12 cellular contexts compared by ENCODE assay signal in genomic region chr6:3517350-3517749, GRCh38.
DNase-seq lines count a peak whose midpoint lies in the region; ATAC-seq and TF ChIP-seq lines count a peak whose summit lies in the region.
"Had no signal": no experiment of that assay in that cellular context is flagged by ENCODE, and none has a peak within 500 bp of the region (broad histone marks: within the 10 kb centered on the region; RNA-seq: fewer than 3 reads in every experiment).

No MANE protein-coding gene starts in this region.

- H2BK5ac ChIP-seq in IMR-90 (ENCODE audit: low read depth, low read length, poor library complexity, severe bottlenecking) (peak overlapping the region; percentile 74), mesenchymal stem cell (ENCODE audit: low read depth, low read length, poor library complexity, severe bottlenecking) (no peak overlapping the region)

- WGBS in IMR-90 (ENCODE audit: extremely low coverage in 2 of 2, insufficient read length in 1 of 2), 2 experiments, result 60% methylated on average over 2 of the region's 6 CpGs; no CpG with 5 or more reads in 1 of the 2 experiments
- 68% methylated on average over 6 of the region's 6 CpGs for WGBS in mesenchymal stem cell
- 84 to 86% methylated on average over 6 of the region's 6 CpGs for WGBS in sigmoid colon, 2 donors

- H2AFZ ChIP-seq in IMR-90 (replicated peaks; ENCODE audit: low read length, poor library complexity) (peak overlapping the region; percentile 54), mesenchymal stem cell (ENCODE audit: low read depth, low read length) (no peak overlapping the region)

- peak overlapping the region; percentile 91 for H2AK5ac ChIP-seq in IMR-90 (ENCODE audit: low read depth, low read length)
- no peak overlapping the region for H2AK5ac ChIP-seq in mesenchymal stem cell (ENCODE audit: low read length, severe bottlenecking)

- CTCF ChIA-PET in IMR-90 (lab: Yijun Ruan, JAX), result no interaction called here
- CTCF ChIA-PET in MCF 10A (lab: Yijun Ruan, JAX), result interaction anchor here (0.6 to 2.2 kb wide), 7 partner anchors 9 to 115 kb away, joined by 3 to 10 read pairs (median 3); no protein-coding TSS in a partner anchor
- CTCF ChIA-PET in HEK293T (lab: Yijun Ruan, JAX), result no interaction called here

- H2AK9ac ChIP-seq in IMR-90 (replicated peaks; ENCODE audit: low read depth, low read length, poor library complexity), result peak overlapping the region; percentile 31

- H3K27me3 Mint-ChIP-seq in MCF 10A (ENCODE audit: insufficient read depth, unreplicated experiment), result no peaks in the 10 kb centered on the region
- H3K27me3 Mint-ChIP-seq: CD4-positive, CD25-positive, alpha-beta regulatory T cell had no signal

- H2BK20ac ChIP-seq in IMR-90 (ENCODE audit: low read depth, low read length), result peak overlapping the region; percentile 94

- H3K18ac ChIP-seq in IMR-90 (ENCODE audit: low read depth, low read length) (peak overlapping the region; percentile 66), mesenchymal stem cell (ENCODE audit: low read depth in 1 of 2, low read length in 2 of 2) (no peak overlapping the region)

- H3K27me3 ChIP-seq in IMR-90 (ENCODE audit: control insufficient read depth, insufficient read depth, low read length), result peaks cover 1% of the 10 kb centered on the region
- peaks cover 0 to 7% of the 10 kb centered on the region in 2 experiments for H3K27me3 ChIP-seq in mesenchymal stem cell (ENCODE audit: control insufficient read depth in 1 of 2, insufficient read depth in 1 of 2, low read length in 2 of 2)
- H3K27me3 ChIP-seq in sigmoid colon, result no peaks in the 10 kb centered on the region

- H3K27ac Mint-ChIP-seq in MCF 10A (ENCODE audit: low read depth, unreplicated experiment), result peak overlapping the region; percentile 44
- H3K27ac Mint-ChIP-seq: CD4-positive, CD25-positive, alpha-beta regulatory T cell had no signal

- H3K9me3 ChIP-seq in IMR-90 (ENCODE audit: control insufficient read depth, insufficient read depth, low read length) (peaks cover 3% of the 10 kb centered on the region; the same call in 1 of the 2 replicates), mesenchymal stem cell (ENCODE audit: control insufficient read depth, low read length) (no peaks in the 10 kb centered on the region), sigmoid colon (no peaks in the 10 kb centered on the region)

- H3K4me1 Mint-ChIP-seq in MCF 10A (ENCODE audit: insufficient read depth, unreplicated experiment), result peaks cover 40% of the 10 kb centered on the region
- H3K4me1 Mint-ChIP-seq: CD4-positive, CD25-positive, alpha-beta regulatory T cell had no signal

- H3K79me1 ChIP-seq in IMR-90 (ENCODE audit: low read depth in 1 of 2, low read length in 2 of 2), result no peaks in the 10 kb centered on the region
- H3K79me1 ChIP-seq in mesenchymal stem cell (replicated peaks; ENCODE audit: low read length, poor library complexity, severe bottlenecking), result no peaks in the 10 kb centered on the region

- no peak; the same call in 1 of the 2 replicates for TF ChIP-seq RAD21 in IMR-90 (IDR thresholded peaks at IDR 0.05; ENCODE audit: low read length)

- no peak overlapping the region for H2BK12ac ChIP-seq in mesenchymal stem cell (ENCODE audit: low read length in 2 of 2)

- H3K9me3 Mint-ChIP-seq in MCF 10A (ENCODE audit: unreplicated experiment), result no peaks in the 10 kb centered on the region

- TF ChIP-seq CTCF in AG09319 (IDR thresholded peaks at IDR 0.05; ENCODE audit: low read depth, low read length) (no peak), IMR-90 (conservative IDR thresholded peaks at IDR 0.05; ENCODE audit: low read depth, low read length) (no peak), MCF 10A (IDR thresholded peaks at IDR 0.05; ENCODE audit: unreplicated experiment) (no peak), sigmoid colon (IDR thresholded peaks at IDR 0.05) (no peak)

- H3K9ac ChIP-seq in IMR-90 (ENCODE audit: low read depth, low read length) (no peak overlapping the region), mesenchymal stem cell (ENCODE audit: low read length) (peak overlapping the region; percentile 55)

- H3K36me3 Mint-ChIP-seq in MCF 10A (ENCODE audit: insufficient read depth, unreplicated experiment), result no peaks in the 10 kb centered on the region
- H3K36me3 Mint-ChIP-seq: CD4-positive, CD25-positive, alpha-beta regulatory T cell had no signal

- H2BK15ac ChIP-seq in IMR-90 (ENCODE audit: low read depth, low read length) (peak overlapping the region; percentile 67), mesenchymal stem cell (ENCODE audit: low read depth, poor library complexity, severe bottlenecking) (no peak overlapping the region)

- ATAC-seq in IMR-90 (ENCODE audit: low read depth) (peak; percentile 59), GM18502 (IDR thresholded peaks at IDR 0.05; ENCODE audit: poor library complexity, unreplicated experiment) (no peak)

- peak overlapping the region; percentile 43 for H3K4me3 Mint-ChIP-seq in MCF 10A (ENCODE audit: unreplicated experiment)
- H3K4me3 Mint-ChIP-seq: CD4-positive, CD25-positive, alpha-beta regulatory T cell had no signal

- H4K91ac ChIP-seq in IMR-90 (ENCODE audit: insufficient read depth, low read depth, low read length) (peak overlapping the region; percentile 92), mesenchymal stem cell (ENCODE audit: low read length) (no peak overlapping the region)

- intact Hi-C loops in IMR-90 (cut with micrococcal nuclease), result no loop called here
- intact Hi-C loops in MCF 10A (cut with micrococcal nuclease), result loop anchor here (5.0 kb wide), 4 partner anchors 60 to 240 kb away; partner anchors contain the start of gene SLC22A23
- intact Hi-C loops in sigmoid colon (cut with DNase I), result no loop called here

- peak overlapping the region; percentile 95 for H3K4ac ChIP-seq in IMR-90 (ENCODE audit: low read depth, low read length)
- H3K4ac ChIP-seq in mesenchymal stem cell (ENCODE audit: low read depth in 1 of 2, low read length in 2 of 2), result no peak overlapping the region

- H3K27ac ChIP-seq in IMR-90 (ENCODE audit: insufficient read depth, low read length) (peak overlapping the region; percentile 58), mesenchymal stem cell (ENCODE audit: low read length, poor library complexity, severe bottlenecking) (no peak overlapping the region), sigmoid colon (no peak overlapping the region)

- no peak for TF ChIP-seq EP300 in sigmoid colon (IDR thresholded peaks at IDR 0.05)

- H3K9me1 ChIP-seq in IMR-90 (ENCODE audit: insufficient read depth, low read length), result peaks cover 11% of the 10 kb centered on the region

- H3K56ac ChIP-seq in IMR-90 (ENCODE audit: extremely low read depth, insufficient read depth, low read length), result peak overlapping the region; percentile 77

- H3K36me3 ChIP-seq in IMR-90 (ENCODE audit: control insufficient read depth, insufficient read depth, low read length) (no peaks in the 10 kb centered on the region), mesenchymal stem cell (ENCODE audit: control insufficient read depth in 1 of 2, insufficient read depth in 2 of 2, low read depth in 1 of 2, low read length in 2 of 2) (no peaks in the 10 kb centered on the region), sigmoid colon (no peaks in the 10 kb centered on the region)

- H3K4me1 ChIP-seq in IMR-90 (ENCODE audit: control insufficient read depth, insufficient read depth, low read length), result peaks cover 23% of the 10 kb centered on the region
- H3K4me1 ChIP-seq in mesenchymal stem cell (ENCODE audit: control insufficient read depth, insufficient read depth, low read depth, low read length), result peaks cover 16% of the 10 kb centered on the region
- H3K4me1 ChIP-seq in sigmoid colon, result peaks cover 0 to 14% (median 13%) of the 10 kb centered on the region in 4 donors

- H3K4me2 ChIP-seq in IMR-90 (ENCODE audit: low read depth, low read length), result peak overlapping the region; percentile 30; the same call in 1 of the 2 replicates
- H3K4me2 ChIP-seq in mesenchymal stem cell (ENCODE audit: low read length, poor library complexity, severe bottlenecking), result no peak overlapping the region

- H3K14ac ChIP-seq in IMR-90 (replicated peaks; ENCODE audit: low read depth, low read length), result peak overlapping the region; percentile 85
- no peak overlapping the region for H3K14ac ChIP-seq in mesenchymal stem cell (ENCODE audit: low read length in 2 of 2)

- POLR2A ChIA-PET in IMR-90 (lab: Charles Lee; ENCODE audit: unreplicated experiment) (no interaction called here), MCF 10A (lab: Yijun Ruan, JAX) (interaction anchor here (0.7 to 4.4 kb wide), 17 partner anchors 9 to 501 kb away, joined by 3 to 127 read pairs (median 13); partner anchors contain the start of gene SLC22A23), HEK293T (lab: Yijun Ruan, JAX) (interaction anchor here (0.8 kb wide), 1 partner anchor 179 kb away, joined by 3 read pairs; no protein-coding TSS in a partner anchor)

- in situ Hi-C loops in IMR-90 (cut with MboI; ENCODE audit: low sequenced_read_pairs), result no loop called here

- DNase-seq in AG09319 (ENCODE audit: extremely low read depth, low read depth) (peak; percentile 85), IMR-90 (peak; percentile 95), MCF 10A (ENCODE audit: unreplicated experiment) (peak; percentile 95), mesenchymal stem cell (peak; percentile 91), sigmoid colon (no peak), HEK293T (ENCODE audit: extremely low spot score) (no peak), NCI-H1048 (lab: John Stamatoyannopoulos, UW) (no peak)
- DNase-seq: activated CD4-positive, alpha-beta T cell treated with anti-CD3 and anti-CD28 coated beads for 1 hour; CD4-positive, CD25-positive, alpha-beta regulatory T cell; NCI-H2029; SHP77 treated with DMSO at 0.1 percent for 48 hours had no signal

- H4K8ac ChIP-seq in IMR-90 (ENCODE audit: low read depth in 2 of 2, low read length in 2 of 2), result peak overlapping the region; percentile 85 to 93; a peak in 3 of 4 replicates
- H4K8ac ChIP-seq in mesenchymal stem cell (ENCODE audit: low read length), result no peak overlapping the region

- TF ChIP-seq POLR2A in IMR-90 (IDR thresholded peaks at IDR 0.05; ENCODE audit: low read depth, low read length) (no peak), sigmoid colon (IDR thresholded peaks at IDR 0.05) (no peak)

- BruUV-seq in IMR-90 (replicated peaks; lab: Mats Ljungman, UMichigan), result no TSS peak
- no TSS peak for BruUV-seq in MCF 10A (replicated peaks; lab: Mats Ljungman, UMichigan)

- peak overlapping the region; percentile 96 for H2BK120ac ChIP-seq in IMR-90 (ENCODE audit: low read depth, low read length)
- no peak overlapping the region for H2BK120ac ChIP-seq in mesenchymal stem cell (ENCODE audit: low read depth, low read length)

- H3K23ac ChIP-seq in IMR-90 (ENCODE audit: low read depth, low read length) (peak overlapping the region; percentile 55), mesenchymal stem cell (ENCODE audit: low read length in 2 of 2) (no peak overlapping the region)

- dilution Hi-C loops in IMR-90 (cut with HindIII; ENCODE audit: low sequenced_read_pairs, unreplicated experiment), result no loop called here

- H4K5ac ChIP-seq in IMR-90 (ENCODE audit: low read depth, low read length), result peak overlapping the region; percentile 61; the same call in 1 of the 2 replicates

- H4K20me1 ChIP-seq in IMR-90 (ENCODE audit: insufficient read depth, low read length), result no peaks in the 10 kb centered on the region

- H3K4me3 ChIP-seq in IMR-90 (ENCODE audit: insufficient read depth, low read depth, low read length) (no peak overlapping the region), mesenchymal stem cell (ENCODE audit: insufficient read depth in 1 of 2, low read depth in 1 of 2, low read length in 2 of 2) (no peak overlapping the region), sigmoid colon (no peak overlapping the region)

TF ChIP-seq in HEK293T, 16 proteins besides CTCF, POLR2A, EP300 and RAD21 (continues in another document):
- TF ChIP-seq ELF4 (IDR thresholded peaks at IDR 0.05), result no peak

Comparison
In these comparisons a context has a peak if more than half of its experiments do, and no peak if none do; other contexts are left out.
1. DNase-seq: peak in AG09319 (single experiment), IMR-90 (single experiment), MCF 10A (single experiment) and mesenchymal stem cell (single experiment); none in sigmoid colon (single experiment), HEK293T (single experiment) and NCI-H1048 (single experiment).